12 cellular contexts compared by ENCODE assay signal in the genomic region with DNA sequence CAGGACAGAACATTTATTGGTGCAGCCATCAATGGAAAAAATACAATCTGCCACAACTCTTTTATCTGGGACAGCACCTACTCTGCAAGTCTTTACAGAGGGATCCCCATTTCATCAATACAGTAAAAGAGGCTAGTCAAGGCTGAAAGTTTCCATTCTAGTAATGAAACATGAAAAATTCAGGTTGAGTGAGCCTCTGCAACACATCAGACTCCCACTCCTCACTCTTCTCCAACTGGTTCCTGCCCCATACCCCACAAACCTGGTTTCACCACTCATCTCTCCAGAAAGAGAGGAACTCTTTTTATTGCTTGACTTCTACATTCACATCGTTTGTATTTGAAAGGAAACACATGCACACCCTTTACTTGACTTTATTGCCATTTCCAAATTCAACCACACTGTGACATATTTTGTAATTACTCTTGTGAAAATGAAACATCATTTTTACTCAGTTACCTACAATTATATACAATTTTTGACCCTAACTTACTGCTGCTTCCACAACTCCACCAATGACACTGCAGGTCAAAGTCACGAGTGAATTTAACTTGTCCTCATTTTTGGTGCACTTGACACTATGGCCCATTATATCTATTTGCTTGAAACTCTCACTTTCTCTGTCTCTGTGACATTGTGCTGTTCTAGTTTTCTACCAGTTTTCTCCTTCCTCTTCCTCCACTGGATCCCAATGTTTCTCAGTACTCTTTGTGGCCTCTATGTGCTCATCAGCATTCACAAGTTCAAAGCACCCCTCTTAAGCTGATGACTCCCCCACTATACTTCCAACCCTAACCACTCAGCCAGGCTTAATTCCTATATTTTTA. TPM values are rescaled to one million over a fixed set of nuclear protein-coding genes. Genes with fewer than 3 reads are reported as not detected.
A peak's percentile ranks its signal among the peaks of the same experiment; 100 is the strongest.
DNase-seq lines count a peak whose midpoint lies in the region; ATAC-seq and TF ChIP-seq lines count a peak whose summit lies in the region.
"Had no signal": no experiment of that assay in that cellular context is flagged by ENCODE, and none has a peak within 500 bp of the region (broad histone marks: within the 10 kb centered on the region; RNA-seq: fewer than 3 reads in every experiment).

No MANE protein-coding gene starts in this region.

- no peak overlapping the region for H3K27ac Mint-ChIP-seq in activated CD8-positive, alpha-beta T cell treated with anti-CD3 and anti-CD28 coated beads, Interleukin-2, amount 10 ng/mL, durations not matched to agents 7 days and 5 days
- H3K27ac Mint-ChIP-seq: dendritic cell treated with granulocyte-macrophage colony-stimulating factor and Interleukin-4, amounts not matched to agents 40 ng/mL and 50 ng/mL, for 4 days had no signal

- in situ Hi-C loops in GM13977 (cut with MboI; ENCODE audit: low pct_unique_long_range_greater_than_20kb, low sequenced_read_pairs, unreplicated experiment): loop anchor here (25.0 kb wide), 1 partner anchor 502 kb away; a partner anchor contains a TSS

- H3K36me3 Mint-ChIP-seq in activated CD8-positive, alpha-beta T cell treated with anti-CD3 and anti-CD28 coated beads, Interleukin-2, amount 10 ng/mL, durations not matched to agents 7 days and 5 days (ENCODE audit: low read depth): peaks cover 34% of the 10 kb centered on the region

- intact Hi-C loops in body of pancreas (cut with DNase I): no loop called here

- H3K27me3 Mint-ChIP-seq in activated CD8-positive, alpha-beta T cell treated with anti-CD3 and anti-CD28 coated beads, Interleukin-2, amount 10 ng/mL, durations not matched to agents 7 days and 5 days (ENCODE audit: low read depth): no peaks in the 10 kb centered on the region
- H3K27me3 Mint-ChIP-seq: dendritic cell treated with granulocyte-macrophage colony-stimulating factor and Interleukin-4, amounts not matched to agents 40 ng/mL and 50 ng/mL, for 4 days had no signal

- H3K4me1 Mint-ChIP-seq in activated CD8-positive, alpha-beta T cell treated with anti-CD3 and anti-CD28 coated beads, Interleukin-2, amount 10 ng/mL, durations not matched to agents 7 days and 5 days (ENCODE audit: low read depth): peaks cover 41% of the 10 kb centered on the region

- ATAC-seq in HG02798 (IDR thresholded peaks at IDR 0.05; ENCODE audit: poor library complexity, unreplicated experiment): peak; percentile 55
- ATAC-seq in activated CD8-positive, alpha-beta T cell treated with anti-CD3 and anti-CD28 coated beads, Interleukin-2, amount 10 ng/mL, durations not matched to agents 7 days and 5 days: peak; percentile 37
- no peak for ATAC-seq in body of pancreas
- ATAC-seq: K562 had no signal

- H3K27me3 ChIP-seq in body of pancreas: no peaks in the 10 kb centered on the region

- DNase-seq in GF-D8 (lab: John Stamatoyannopoulos, UW) (peak; percentile 37), GM13977 (ENCODE audit: low spot score) (peak; percentile 51), DMS53 (lab: John Stamatoyannopoulos, UW) (no peak), body of pancreas (no peak), HUDEP-2 (lab: John Stamatoyannopoulos, UW; ENCODE audit: unreplicated experiment in 76 of 76) (no peak)
- DNase-seq in activated CD8-positive, alpha-beta T cell treated with anti-CD3 and anti-CD28 coated beads, Interleukin-2, amount 10 ng/mL, durations not matched to agents 7 days and 5 days: no peak
- DNase-seq in activated CD4-positive, alpha-beta T cell treated with anti-CD3 and anti-CD28 coated beads, Interleukin-2, amount 50 U/mL, for 1 hour: no peak
- DNase-seq: anterior cingulate cortex, NCI-H187 treated with DMSO at 0.1 percent for 48 hours had no signal

- H3K4me3 ChIP-seq in body of pancreas: no peak overlapping the region
- H3K4me3 ChIP-seq: K562 had no signal

- peaks cover 13% of the 10 kb centered on the region for H3K4me1 ChIP-seq in body of pancreas

- H3K9me3 Mint-ChIP-seq in activated CD8-positive, alpha-beta T cell treated with anti-CD3 and anti-CD28 coated beads, Interleukin-2, amount 10 ng/mL, durations not matched to agents 7 days and 5 days (ENCODE audit: insufficient read depth): no peaks in the 10 kb centered on the region
- H3K9me3 Mint-ChIP-seq: dendritic cell treated with granulocyte-macrophage colony-stimulating factor and Interleukin-4, amounts not matched to agents 40 ng/mL and 50 ng/mL, for 4 days had no signal

- TF ChIP-seq CTCF in GM13977 (IDR thresholded peaks at IDR 0.05; ENCODE audit: extremely low read depth, insufficient read depth, missing control alignments) (no peak), body of pancreas (IDR thresholded peaks at IDR 0.05) (no peak)

- POLR2A ChIA-PET in activated CD8-positive, alpha-beta T cell treated with anti-CD3 and anti-CD28 coated beads, Interleukin-2, amount 10 ng/mL, durations not matched to agents 7 days and 5 days (lab: Charles Lee): interaction anchor here (0.6 kb wide), 1 partner anchor 1784 kb away, joined by 3 read pairs; no protein-coding TSS in a partner anchor

- H3K4me3 Mint-ChIP-seq in activated CD8-positive, alpha-beta T cell treated with anti-CD3 and anti-CD28 coated beads, Interleukin-2, amount 10 ng/mL, durations not matched to agents 7 days and 5 days: no peak overlapping the region
- H3K4me3 Mint-ChIP-seq: dendritic cell treated with granulocyte-macrophage colony-stimulating factor and Interleukin-4, amounts not matched to agents 40 ng/mL and 50 ng/mL, for 4 days had no signal

- peak overlapping the region in 1 of 4 donors; percentile 1 for H3K27ac ChIP-seq in body of pancreas

- H3K9me3 ChIP-seq in body of pancreas: no peaks in the 10 kb centered on the region

- TF ChIP-seq POLR2A in body of pancreas (IDR thresholded peaks at IDR 0.05): no peak

- H3K36me3 ChIP-seq in body of pancreas (replicated peaks in 1 of 2; ENCODE audit: insufficient read depth in 1 of 2, low read depth in 2 of 2): no peaks in the 10 kb centered on the region

- WGBS in body of pancreas, 2 donors: 62 to 94% methylated on average over 2 of the region's 2 CpGs

- CTCF ChIA-PET in activated CD8-positive, alpha-beta T cell treated with anti-CD3 and anti-CD28 coated beads, Interleukin-2, amount 10 ng/mL, durations not matched to agents 7 days and 5 days (lab: Charles Lee): no interaction called here

RNA-seq across cellular contexts. Expression of a gene that starts 8.0 kb away (rescaled TPM):
- 10 to 100 TPM; 19.3 to 21.0 TPM for total RNA-seq in activated CD8-positive, alpha-beta T cell treated with anti-CD3 and anti-CD28 coated beads, Interleukin-2, amount 10 ng/mL, durations not matched to agents 7 days and 5 days
- 10 to 100 TPM in 1 of 2 donors, 1 to 10 TPM in 1; 8.6 to 10.9 TPM for total RNA-seq in body of pancreas

RNA-seq across cellular contexts. Expression of a gene that starts 19.1 kb away (rescaled TPM):
- 10 to 100 TPM; 27.9 to 29.3 TPM for total RNA-seq in activated CD8-positive, alpha-beta T cell treated with anti-CD3 and anti-CD28 coated beads, Interleukin-2, amount 10 ng/mL, durations not matched to agents 7 days and 5 days
- total RNA-seq in body of pancreas: 1 to 10 TPM; 2.3 to 4.9 TPM

Comparison
In these comparisons a context has a peak if more than half of its experiments do, and no peak if none do; other contexts are left out.
1. DNase-seq: peak in GF-D8 (single experiment) and GM13977 (single experiment); none in activated CD8-positive, alpha-beta T cell treated with anti-CD3 and anti-CD28 coated beads, Interleukin-2, amount 10 ng/mL, durations not matched to agents 7 days and 5 days (single experiment), DMS53 (single experiment), body of pancreas (0 of 4), activated CD4-positive, alpha-beta T cell treated with anti-CD3 and anti-CD28 coated beads, Interleukin-2, amount 50 U/mL, for 1 hour (single experiment) and HUDEP-2 (0 of 76).
2. RNA of a gene that starts 19.1 kb away (total RNA-seq): 27.9 to 29.3 TPM in activated CD8-positive, alpha-beta T cell treated with anti-CD3 and anti-CD28 coated beads, Interleukin-2, amount 10 ng/mL, durations not matched to agents 7 days and 5 days; 2.3 to 4.9 TPM in body of pancreas; every median in the first group is over 4 times any median in the second.